8 cellular contexts compared by ENCODE assay signal in genomic region chr3:149808209-149808829, GRCh38. TPM values are rescaled to one million over a fixed set of nuclear protein-coding genes. Genes with fewer than 3 reads are reported as not detected.
A peak's percentile ranks its signal among the peaks of the same experiment; 100 is the strongest.
DNase-seq lines count a peak whose midpoint lies in the region; ATAC-seq lines count a peak whose summit lies in the region.

No MANE protein-coding gene starts in this region.

- H3K27ac Mint-ChIP-seq in activated naive CD4-positive, alpha-beta T cell treated with anti-CD3 and anti-CD28 coated beads, Interleukin-2, amount 10 ng/mL, durations not matched to agents 7 days and 5 days: no peak overlapping the region

- H3K4me3 ChIP-seq in MG63 (no peak overlapping the region), SJCRH30 (no peak overlapping the region)

- in situ Hi-C loops in G401 (cut with HindIII; ENCODE audit: low sequenced_read_pairs): no loop called here

- DNase-seq in G401 (ENCODE audit: low spot score) (peak; percentile 66), MG63 (peak; percentile 84), SJCRH30 (peak; percentile 71 to 82), Right ventricle myocardium inferior (ENCODE audit: missing footprints) (peak; percentile 70), posterior vena cava (ENCODE audit: low spot score) (peak; percentile 85)
- peak; percentile 59 for DNase-seq in activated naive CD4-positive, alpha-beta T cell treated with anti-CD3 and anti-CD28 coated beads, Interleukin-2, amount 10 ng/mL, durations not matched to agents 7 days and 5 days

- H3K27me3 ChIP-seq in MG63 (no peaks in the 10 kb centered on the region), SJCRH30 (no peaks in the 10 kb centered on the region)

- no peak overlapping the region for H3K4me3 Mint-ChIP-seq in activated naive CD4-positive, alpha-beta T cell treated with anti-CD3 and anti-CD28 coated beads, Interleukin-2, amount 10 ng/mL, durations not matched to agents 7 days and 5 days

- H3K4me1 ChIP-seq in SJCRH30: peaks cover 9% of the 10 kb centered on the region

- H3K36me3 ChIP-seq in MG63 (no peaks in the 10 kb centered on the region), SJCRH30 (no peaks in the 10 kb centered on the region)

- H3K9me3 Mint-ChIP-seq in activated naive CD4-positive, alpha-beta T cell treated with anti-CD3 and anti-CD28 coated beads, Interleukin-2, amount 10 ng/mL, durations not matched to agents 7 days and 5 days: no peaks in the 10 kb centered on the region

- peaks cover 2% of the 10 kb centered on the region for H3K36me3 Mint-ChIP-seq in activated naive CD4-positive, alpha-beta T cell treated with anti-CD3 and anti-CD28 coated beads, Interleukin-2, amount 10 ng/mL, durations not matched to agents 7 days and 5 days

- ATAC-seq in Right ventricle myocardium inferior: no peak
- ATAC-seq in GM19351 (IDR thresholded peaks at IDR 0.05; ENCODE audit: unreplicated experiment): no peak
- ATAC-seq in GM21526 (IDR thresholded peaks at IDR 0.05; ENCODE audit: low FRiP score, unreplicated experiment): no peak

- H3K9me3 ChIP-seq in MG63 (peaks cover 3% of the 10 kb centered on the region; the same call in 1 of the 2 replicates), SJCRH30 (replicated peaks) (0 out of 2 replicates have a peak, but pooled peaks cover 2% of the 10 kb centered on the region)

- H3K4me1 Mint-ChIP-seq in activated naive CD4-positive, alpha-beta T cell treated with anti-CD3 and anti-CD28 coated beads, Interleukin-2, amount 10 ng/mL, durations not matched to agents 7 days and 5 days: peaks cover 12% of the 10 kb centered on the region

- intact Hi-C loops in Right ventricle myocardium inferior (cut with DNase I) (no loop called here), posterior vena cava (cut with DNase I) (no loop called here)

- CTCF ChIA-PET in activated naive CD4-positive, alpha-beta T cell treated with anti-CD3 and anti-CD28 coated beads, Interleukin-2, amount 10 ng/mL, durations not matched to agents 7 days and 5 days (lab: Charles Lee): interaction anchor here (0.5 to 2.7 kb wide), 32 partner anchors 8 to 610 kb away, joined by 3 to 21 read pairs (median 4); partner anchors contain the start of gene ANKUB1

- H3K27me3 Mint-ChIP-seq in activated naive CD4-positive, alpha-beta T cell treated with anti-CD3 and anti-CD28 coated beads, Interleukin-2, amount 10 ng/mL, durations not matched to agents 7 days and 5 days: peaks cover 24% of the 10 kb centered on the region

- H3K27ac ChIP-seq in SJCRH30: no peak overlapping the region

RNA-seq across cellular contexts. Expression of gene RNF13, which starts 4.7 kb away (rescaled TPM):
- total RNA-seq in G401 (2014; rRNA removed; shearing (Covaris generic)): 80.7 and 94.5 TPM in 2 replicates
- 56.9 and 72.6 TPM in 2 replicates for total RNA-seq in MG63 (2014; rRNA removed; shearing (Covaris generic); ENCODE audit: low replicate concordance)
- total RNA-seq in SJCRH30 (2014; rRNA removed; shearing (Covaris generic)): 22.6 and 24.1 TPM in 2 replicates
- total RNA-seq in Right ventricle myocardium inferior (45.5 TPM), posterior vena cava (10 to 100 TPM; 77.9 to 78.5 TPM)

RNA-seq across cellular contexts. Expression of gene ANKUB1, which starts 16.0 kb away (rescaled TPM):
- not detected in 2 replicates for total RNA-seq in G401 (2014; rRNA removed; shearing (Covaris generic))
- total RNA-seq in MG63 (2014; rRNA removed; shearing (Covaris generic); ENCODE audit: low replicate concordance): not detected in 2 replicates
- not detected in 2 replicates for total RNA-seq in SJCRH30 (2014; rRNA removed; shearing (Covaris generic))
- not detected for total RNA-seq in Right ventricle myocardium inferior
- total RNA-seq in posterior vena cava: not detected

RNA-seq across cellular contexts. Expression of gene COMMD2, which starts 56.0 kb away (rescaled TPM):
- 37.3 and 78.2 TPM in 2 replicates for total RNA-seq in G401 (2014; rRNA removed; shearing (Covaris generic))
- total RNA-seq in MG63 (2014; rRNA removed; shearing (Covaris generic); ENCODE audit: low replicate concordance): 53.3 and 86.3 TPM in 2 replicates
- total RNA-seq in SJCRH30 (2014; rRNA removed; shearing (Covaris generic)): 50.6 and 58.1 TPM in 2 replicates
- total RNA-seq in Right ventricle myocardium inferior (18.0 TPM), posterior vena cava (10 to 100 TPM; 31.9 to 33.8 TPM)
